Comparison of ENCODE assay signal across 15 cellular contexts in genomic region chr9:105708405-105708804, GRCh38. TPM values are rescaled to one million over a fixed set of nuclear protein-coding genes. Genes with fewer than 3 reads are reported as not detected.
DNase-seq lines count a peak whose midpoint lies in the region; ATAC-seq and TF ChIP-seq lines count a peak whose summit lies in the region.
"Had no signal": no experiment of that assay in that cellular context is flagged by ENCODE, and none has a peak within 500 bp of the region (broad histone marks: within the 10 kb centered on the region; RNA-seq: fewer than 3 reads in every experiment).

No MANE protein-coding gene starts in this region.

- no peak overlapping the region for H3K4me3 ChIP-seq in OCI-LY7 (ENCODE audit: low read depth, low read length, poor library complexity, severe bottlenecking)
- H3K4me3 ChIP-seq: coronary artery, prostate gland, thyroid gland had no signal

- peaks cover 9% of the 10 kb centered on the region for H3K4me1 Mint-ChIP-seq in activated CD4-positive, alpha-beta T cell treated with anti-CD3 and anti-CD28 coated beads, Interleukin-2, amount 10 ng/mL, durations not matched to agents 7 days and 5 days
- peaks cover 9 to 13% (median 11%) of the 10 kb centered on the region in 3 donors for H3K4me1 Mint-ChIP-seq in naive B cell

- H3K4me2 ChIP-seq in OCI-LY7 (ENCODE audit: low read length), result no peak overlapping the region

- H2AFZ ChIP-seq in OCI-LY7 (ENCODE audit: low read length), result no peak overlapping the region

- no peaks in the 10 kb centered on the region for H3K9me2 ChIP-seq in OCI-LY7 (ENCODE audit: insufficient read depth, low read length)

- peak; percentile 61 for ATAC-seq in GM21515 (IDR thresholded peaks at IDR 0.05; ENCODE audit: unreplicated experiment)
- ATAC-seq in HG03565 (IDR thresholded peaks at IDR 0.05; ENCODE audit: unreplicated experiment), result peak; percentile 64
- no peak for ATAC-seq in naive B cell (ENCODE audit: low read depth in 2 of 2)
- ATAC-seq: left ventricle myocardium superior had no signal

- H3K36me3 Mint-ChIP-seq in activated CD4-positive, alpha-beta T cell treated with anti-CD3 and anti-CD28 coated beads, Interleukin-2, amount 10 ng/mL, durations not matched to agents 7 days and 5 days (ENCODE audit: low read depth), result peaks cover 5% of the 10 kb centered on the region
- peaks cover 3 to 18% of the 10 kb centered on the region in 2 donors for H3K36me3 Mint-ChIP-seq in naive B cell

- no peaks in the 10 kb centered on the region for H3K79me2 ChIP-seq in OCI-LY7 (ENCODE audit: insufficient read depth, low read depth, low read length)

- no peaks in the 10 kb centered on the region for H3K27me3 Mint-ChIP-seq in activated CD4-positive, alpha-beta T cell treated with anti-CD3 and anti-CD28 coated beads, Interleukin-2, amount 10 ng/mL, durations not matched to agents 7 days and 5 days
- H3K27me3 Mint-ChIP-seq in naive B cell, result no peaks in the 10 kb centered on the region

- H3K27ac ChIP-seq in OCI-LY7 (ENCODE audit: low read depth, low read length, poor library complexity, severe bottlenecking), result no peak overlapping the region
- H3K27ac ChIP-seq: coronary artery, prostate gland, thyroid gland had no signal

- peak overlapping the region; percentile 86 for H3K27ac Mint-ChIP-seq in activated CD4-positive, alpha-beta T cell treated with anti-CD3 and anti-CD28 coated beads, Interleukin-2, amount 10 ng/mL, durations not matched to agents 7 days and 5 days
- H3K27ac Mint-ChIP-seq in naive B cell, result peak overlapping the region in 2 of 6 donors; percentile 68 to 94

- H3K4me1 ChIP-seq in OCI-LY7 (ENCODE audit: insufficient read depth, low read length, poor library complexity, severe bottlenecking), result no peaks in the 10 kb centered on the region
- H3K4me1 ChIP-seq: prostate gland had no signal

- no peaks in the 10 kb centered on the region for H3K9me3 ChIP-seq in OCI-LY7 (ENCODE audit: low read length)
- H3K9me3 ChIP-seq: prostate gland, thyroid gland had no signal

- intact Hi-C loops in OCI-LY7 (cut with micrococcal nuclease; ENCODE audit: unreplicated experiment), result no loop called here

- H3K4me3 Mint-ChIP-seq in activated CD4-positive, alpha-beta T cell treated with anti-CD3 and anti-CD28 coated beads, Interleukin-2, amount 10 ng/mL, durations not matched to agents 7 days and 5 days, result peak overlapping the region; percentile 56
- peak overlapping the region in 6 of 8 donors; percentile 0 to 63 (median 24) for H3K4me3 Mint-ChIP-seq in naive B cell

- no peak for DNase-seq in activated CD4-positive, alpha-beta T cell treated with anti-CD3 and anti-CD28 coated beads, Interleukin-2, amount 10 ng/mL, durations not matched to agents 7 days and 5 days
- no peak for DNase-seq in activated CD4-positive, alpha-beta T cell treated with anti-CD3 and anti-CD28 coated beads for 48 hours
- no peak for DNase-seq in naive B cell
- DNase-seq in GM10248 (ENCODE audit: extremely low spot score), result no peak
- no peak for DNase-seq in NCI-H187 treated with DMSO at 0.1 percent for 48 hours (lab: John Stamatoyannopoulos, UW)
- no peak for DNase-seq in OCI-LY7 (ENCODE audit: low spot score)
- DNase-seq: activated effector memory CD4-positive, alpha-beta T cell treated with Interleukin-2 at 50 U/mL for 16 hours; left ventricle myocardium superior; MV-4-11; NK-92 treated with Interleukin-12 subunit alpha and Interleukin-12 subunit beta, amount 100 ng/mL, for 24 hours; thyroid gland had no signal

- H4K20me1 ChIP-seq in OCI-LY7 (ENCODE audit: insufficient read depth, low read length), result no peaks in the 10 kb centered on the region

- no peaks in the 10 kb centered on the region for H3K9me3 Mint-ChIP-seq in activated CD4-positive, alpha-beta T cell treated with anti-CD3 and anti-CD28 coated beads, Interleukin-2, amount 10 ng/mL, durations not matched to agents 7 days and 5 days
- no peaks in the 10 kb centered on the region for H3K9me3 Mint-ChIP-seq in naive B cell

- POLR2A ChIA-PET in activated CD4-positive, alpha-beta T cell treated with anti-CD3 and anti-CD28 coated beads, Interleukin-2, amount 10 ng/mL, durations not matched to agents 7 days and 5 days (lab: Charles Lee), result no interaction called here
- POLR2A ChIA-PET in GM10248 (lab: Yijun Ruan, JAX) (no interaction called here), OCI-LY7 (lab: Charles Lee) (interaction anchor here (1.4 kb wide), 1 partner anchor 14 kb away, joined by 5 read pairs; the partner anchor contains the start of gene TMEM38B)

- TF ChIP-seq CTCF in GM10248 (IDR thresholded peaks at IDR 0.05; ENCODE audit: control extremely low read depth, extremely low read depth, low read depth, missing control alignments), result no peak
- no peak for TF ChIP-seq CTCF in OCI-LY7 (conservative IDR thresholded peaks at IDR 0.05; ENCODE audit: low read length)

- BruUV-seq in OCI-LY7 (replicated peaks; lab: Mats Ljungman, UMichigan), result no TSS peak

- CTCF ChIA-PET in activated CD4-positive, alpha-beta T cell treated with anti-CD3 and anti-CD28 coated beads, Interleukin-2, amount 10 ng/mL, durations not matched to agents 7 days and 5 days (lab: Charles Lee), result interaction anchor here (0.6 kb wide), 1 partner anchor 361 kb away, joined by 3 read pairs; no protein-coding TSS in a partner anchor
- CTCF ChIA-PET in GM10248 (lab: Yijun Ruan, JAX) (interaction anchor here (1.1 to 1.6 kb wide), 2 partner anchors 14 to 100 kb away, joined by 3 to 4 read pairs; partner anchors contain the start of gene TMEM38B), OCI-LY7 (lab: Charles Lee; ENCODE audit: unreplicated experiment) (no interaction called here)

- H3K36me3 ChIP-seq in OCI-LY7 (ENCODE audit: insufficient read depth, low read length), result 0 out of 2 replicates have a peak, but pooled peaks cover 4% of the 10 kb centered on the region
- H3K36me3 ChIP-seq: prostate gland, thyroid gland had no signal

RNA-seq across cellular contexts. Expression of gene TMEM38B, which starts 14.1 kb away (rescaled TPM):
- total RNA-seq in activated CD4-positive, alpha-beta T cell treated with anti-CD3 and anti-CD28 coated beads, Interleukin-2, amount 10 ng/mL, durations not matched to agents 7 days and 5 days, result 10 to 100 TPM in 1 of 2 experiments, 1 to 10 TPM in 1; 8.7 to 14.2 TPM
- 10 to 100 TPM; 30.7 to 71.1 (median 43.2) TPM for polyA plus RNA-seq in naive B cell (ENCODE audit: low read depth in 6 of 6)
- 11.9 and 15.9 TPM in 2 replicates for total RNA-seq in OCI-LY7 (2014; rRNA removed; shearing (Covaris generic))
- 22.5 and 23.1 TPM in 2 replicates for total RNA-seq in OCI-LY7 (2022)

RNA-seq across cellular contexts. Expression of gene TAL2, which starts 46.1 kb away (rescaled TPM):
- not detected for total RNA-seq in activated CD4-positive, alpha-beta T cell treated with anti-CD3 and anti-CD28 coated beads, Interleukin-2, amount 10 ng/mL, durations not matched to agents 7 days and 5 days
- polyA plus RNA-seq in naive B cell (ENCODE audit: low read depth in 6 of 6), result 1 to 10 TPM; 1.4 to 5.3 (median 2.5) TPM
- total RNA-seq in OCI-LY7 (2014; rRNA removed; shearing (Covaris generic)), result not detected in 2 replicates
- total RNA-seq in OCI-LY7 (2022), result not detected in 2 replicates
- total RNA-seq: left ventricle myocardium superior, prostate gland, thyroid gland had no signal

Comparison
In these comparisons a context has a peak if more than half of its experiments do, and no peak if none do; other contexts are left out.
1. ATAC-seq: peak in GM21515 (single experiment) and HG03565 (single experiment); none in naive B cell (0 of 2).